ENCODE assay signal across 2 cellular contexts in the genomic region with DNA sequence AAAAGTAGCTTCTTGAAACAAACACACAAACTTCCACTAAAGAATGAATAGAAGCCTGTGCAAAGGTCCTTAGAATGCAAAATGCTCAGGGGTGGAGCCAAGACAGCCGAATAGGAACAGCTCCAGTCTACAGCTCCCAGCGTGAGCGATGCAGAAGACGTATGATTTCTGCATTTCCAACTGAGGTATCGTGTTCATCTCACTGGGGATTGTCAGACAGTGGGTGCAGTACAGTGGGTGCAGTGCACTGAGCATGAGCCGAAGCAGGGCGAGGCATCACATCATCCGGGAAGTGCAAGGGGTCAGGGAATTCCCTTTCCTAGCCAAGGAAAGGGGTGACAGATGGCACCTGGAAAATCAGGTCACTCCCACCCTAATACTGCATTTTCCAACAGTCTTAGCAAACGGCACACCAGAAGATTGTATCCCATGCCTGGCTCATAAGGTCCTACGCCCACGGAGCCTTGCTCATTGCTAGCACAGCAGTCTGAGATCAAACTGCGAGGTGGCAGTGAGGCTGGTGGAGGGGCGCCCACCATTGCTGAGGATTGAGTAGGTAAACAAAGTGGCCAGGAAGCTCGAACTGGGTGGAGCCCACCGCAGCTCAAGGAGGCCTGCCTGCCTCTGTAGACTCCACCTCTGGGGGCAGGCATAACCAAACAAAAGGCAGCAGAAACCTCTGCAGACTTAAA. TPM values are rescaled to one million over a fixed set of nuclear protein-coding genes. Genes with fewer than 3 reads are reported as not detected.
DNase-seq lines count a peak whose midpoint lies in the region; TF ChIP-seq lines count a peak whose summit lies in the region.
"Not testable (repeated sequence)": the region's sequence is repeated elsewhere in the genome, so short reads cannot be mapped to it uniquely, and the experiment has no call there.

No MANE protein-coding gene starts in this region.

- peaks cover 66% of the 10 kb centered on the region for H3K36me3 Mint-ChIP-seq in endothelial cell (ENCODE audit: low read depth, unreplicated experiment)

- H3K9me3 Mint-ChIP-seq in endothelial cell (ENCODE audit: unreplicated experiment) = not testable (repeated sequence)

- not testable (repeated sequence) for TF ChIP-seq CTCF in endothelial cell (IDR thresholded peaks at IDR 0.05; ENCODE audit: unreplicated experiment)

- intact Hi-C loops in head of caudate nucleus (cut with DNase I) = not testable (repeated sequence)

- H3K4me1 Mint-ChIP-seq in endothelial cell (ENCODE audit: unreplicated experiment) = not testable (repeated sequence)

- DNase-seq in endothelial cell (ENCODE audit: low spot score) = not testable (repeated sequence)
- DNase-seq in head of caudate nucleus = peak in 27 of 42 donors; percentile 3 to 63 (median 22)

- H3K27me3 Mint-ChIP-seq in endothelial cell (ENCODE audit: unreplicated experiment) = not testable (repeated sequence)

- H3K4me3 Mint-ChIP-seq in endothelial cell (ENCODE audit: unreplicated experiment) = peak overlapping the region; percentile 51

- H3K27ac Mint-ChIP-seq in endothelial cell (ENCODE audit: unreplicated experiment) = not testable (repeated sequence)

RNA-seq across cellular contexts. Expression of gene CASP8, which starts 30.3 kb away (rescaled TPM):
- 14.9 TPM for total RNA-seq in endothelial cell (ENCODE audit: unreplicated experiment)
